ENCODE assay signal across 1 cellular context in genomic region chr6:84652356-84653026, GRCh38.
TF ChIP-seq lines count a peak whose summit lies in the region.

No MANE protein-coding gene starts in this region.

TF ChIP-seq in A549, 52 proteins besides CTCF, POLR2A, EP300 and RAD21 (continued from another document):
- no peak for TF ChIP-seq REST (IDR thresholded peaks at IDR 0.05)
- TF ChIP-seq MAX (IDR thresholded peaks at IDR 0.05), result no peak
- TF ChIP-seq GATA3 (IDR thresholded peaks at IDR 0.05; ENCODE audit: borderline replicate concordance), result peak; percentile 43; the same call in 1 of the 2 replicates
- no peak for TF ChIP-seq KDM5A (IDR thresholded peaks at IDR 0.05)
- TF ChIP-seq CBX2 (IDR thresholded peaks at IDR 0.05; ENCODE audit: borderline replicate concordance, low read depth), result no peak
- peak; percentile 36; the same call in 1 of the 2 replicates for TF ChIP-seq JUNB (IDR thresholded peaks at IDR 0.05)
- no peak for TF ChIP-seq FOXS1 (CRISPR knock-in tag; IDR thresholded peaks at IDR 0.05)
